10 cellular contexts compared by ENCODE assay signal in genomic region chr2:110675679-110676078, GRCh38. TPM values are rescaled to one million over a fixed set of nuclear protein-coding genes. Genes with fewer than 3 reads are reported as not detected.
A peak's percentile ranks its signal among the peaks of the same experiment; 100 is the strongest.
DNase-seq lines count a peak whose midpoint lies in the region; ATAC-seq and TF ChIP-seq lines count a peak whose summit lies in the region.
"Had no signal": no experiment of that assay in that cellular context is flagged by ENCODE, and none has a peak within 500 bp of the region (broad histone marks: within the 10 kb centered on the region; RNA-seq: fewer than 3 reads in every experiment).

No MANE protein-coding gene starts in this region.

- H3K36me3 ChIP-seq in GM06990 (ENCODE audit: control insufficient read depth, insufficient read depth, low read length), result peaks cover 6% of the 10 kb centered on the region
- peaks cover 31% of the 10 kb centered on the region for H3K36me3 ChIP-seq in Panc1 (ENCODE audit: control insufficient read depth, insufficient read depth, low read length)
- peaks cover 40% of the 10 kb centered on the region for H3K36me3 ChIP-seq in mesodermal cell (ENCODE audit: control insufficient read depth, insufficient read depth, low read length)

- H3K9me3 ChIP-seq in Panc1 (ENCODE audit: control insufficient read depth, insufficient read depth, low read depth, low read length), result no peaks in the 10 kb centered on the region
- H3K9me3 ChIP-seq in mesodermal cell (ENCODE audit: control insufficient read depth, low read length), result no peaks in the 10 kb centered on the region

- DNase-seq in GM06990 (ENCODE audit: extremely low read depth, insufficient read length), result no peak
- DNase-seq in Panc1 (ENCODE audit: low read depth, low spot score), result no peak
- no peak for DNase-seq in activated gamma-delta T cell treated with Interleukin-2 at 50 U/mL for 16 hours
- DNase-seq in NCI-H2196 (lab: John Stamatoyannopoulos, UW; ENCODE audit: unreplicated experiment), result no peak
- no peak for DNase-seq in AML-193 (lab: John Stamatoyannopoulos, UW)
- DNase-seq: NCI-H2171, Right ventricle myocardium superior had no signal

- CTCF ChIA-PET in Panc1 (lab: Charles Lee), result interaction anchor here (0.7 kb wide), 1 partner anchor 86 kb away, joined by 4 read pairs; no protein-coding TSS in a partner anchor

- H3K27me3 ChIP-seq in GM06990 (replicated peaks; ENCODE audit: control insufficient read depth, insufficient read depth, low read length), result no peaks in the 10 kb centered on the region
- no peaks in the 10 kb centered on the region for H3K27me3 ChIP-seq in Panc1 (ENCODE audit: control insufficient read depth, insufficient read depth, low read length)

- intact Hi-C loops in Panc1 (cut with micrococcal nuclease; ENCODE audit: unreplicated experiment), result loop anchor here (5.0 kb wide), 1 partner anchor 77 kb away; no protein-coding TSS in a partner anchor

- no TSS peak for BruUV-seq in Panc1 (replicated peaks; lab: Mats Ljungman, UMichigan)

- TF ChIP-seq CTCF in GM06990 (IDR thresholded peaks at IDR 0.05; ENCODE audit: insufficient read depth, low read length, poor library complexity, severe bottlenecking), result no peak
- no peak for TF ChIP-seq CTCF in Panc1 (IDR thresholded peaks at IDR 0.05)

- H3K27ac ChIP-seq in Panc1 (ENCODE audit: low read length) (peak overlapping the region; percentile 99), mesodermal cell (ENCODE audit: low read depth, low read length, severe bottlenecking) (peak overlapping the region; percentile 85)

- POLR2A ChIA-PET in Panc1 (lab: Charles Lee), result interaction anchor here (0.6 to 1.0 kb wide), 2 partner anchors 12 to 52 kb away, joined by 4 to 14 read pairs; no protein-coding TSS in a partner anchor

- ATAC-seq in GM21390 (IDR thresholded peaks at IDR 0.05; ENCODE audit: unreplicated experiment) (peak; percentile 6), Panc1 (no peak)
- no peak for ATAC-seq in activated CD4-positive, CD25-positive, alpha-beta regulatory T cell treated with anti-CD3 and anti-CD28 coated beads, Interleukin-2, amount 50 U/mL, for 24 hours

- in situ Hi-C loops in Panc1 (cut with HindIII; ENCODE audit: low pct_unique_long_range_greater_than_20kb, low sequenced_read_pairs), result no loop called here

- H3K4me3 ChIP-seq in GM06990 (replicated peaks; ENCODE audit: low read depth, low read length) (peak overlapping the region; percentile 41), Panc1 (ENCODE audit: low read depth in 2 of 2, low read length in 2 of 2) (peak overlapping the region; percentile 38 to 91), mesodermal cell (ENCODE audit: extremely low read depth, insufficient read depth, low read length, poor library complexity, severe bottlenecking) (no peak overlapping the region)

- peaks cover 30% of the 10 kb centered on the region for H3K4me1 ChIP-seq in Panc1 (ENCODE audit: control insufficient read depth, insufficient read depth, low read length)
- peaks cover 16% of the 10 kb centered on the region for H3K4me1 ChIP-seq in mesodermal cell (ENCODE audit: control insufficient read depth, insufficient read depth, low read length, poor library complexity, severe bottlenecking)

- WGBS in mesodermal cell (ENCODE audit: insufficient coverage in 2 of 2), 2 experiments, result 86 to 87% methylated on average over 4 to 5 of the region's 6 CpGs

RNA-seq across cellular contexts. Expression of gene BUB1, which starts 2.2 kb away (rescaled TPM):
- total RNA-seq in Panc1 (2021; ENCODE audit: unreplicated experiment), result 91.2 TPM
- polyA plus RNA-seq in Panc1 (2012; ENCODE audit: insufficient read length), result 28.6 TPM
- polyA plus RNA-seq in mesodermal cell (2013, experiment 1 of 2), result 69.7 TPM
- 83.9 TPM for polyA plus RNA-seq in mesodermal cell (2013, experiment 2 of 2)

RNA-seq across cellular contexts. Expression of gene ACOXL, which starts 56.7 kb away (rescaled TPM):
- 4.9 TPM for total RNA-seq in Panc1 (2021; ENCODE audit: unreplicated experiment)
- 6.7 TPM for polyA plus RNA-seq in Panc1 (2012; ENCODE audit: insufficient read length)
- not detected for polyA plus RNA-seq in mesodermal cell (2013, experiment 1 of 2)
- polyA plus RNA-seq in mesodermal cell (2013, experiment 2 of 2), result not detected
- total RNA-seq: Right ventricle myocardium superior had no signal
